ENCODE assay signal across 8 cellular contexts in the genomic region with DNA sequence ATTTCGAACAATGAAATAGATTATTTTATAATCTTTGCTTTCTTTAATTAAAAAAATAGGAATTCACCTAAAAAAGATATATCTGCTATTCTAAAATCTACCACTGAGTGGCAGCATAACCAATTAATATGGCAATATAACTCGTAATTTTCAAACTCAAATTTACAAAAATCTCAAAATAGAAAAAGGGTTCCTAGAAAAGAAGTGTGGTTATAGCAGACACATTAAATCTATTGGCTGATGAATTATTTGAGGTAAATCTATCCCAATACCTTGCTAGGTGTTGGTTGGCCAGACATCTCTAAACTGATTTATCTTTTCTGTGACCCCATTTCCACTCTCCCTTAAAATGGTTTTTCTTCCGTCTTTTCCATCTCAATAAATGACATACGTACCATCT. TPM values are rescaled to one million over a fixed set of nuclear protein-coding genes. Genes with fewer than 3 reads are reported as not detected.
A peak's percentile ranks its signal among the peaks of the same experiment; 100 is the strongest.
DNase-seq lines count a peak whose midpoint lies in the region; TF ChIP-seq lines count a peak whose summit lies in the region.

No MANE protein-coding gene starts in this region.

- H3K4me3 ChIP-seq in ACC112 (ENCODE audit: low read depth, low read length) (peak overlapping the region; percentile 55), adipocyte (ENCODE audit: low read length) (peak overlapping the region; percentile 7), mesendoderm (ENCODE audit: low read length) (no peak overlapping the region)

- H2BK120ac ChIP-seq in mesendoderm (ENCODE audit: low read depth, low read length): no peak overlapping the region

- H3K23ac ChIP-seq in mesendoderm (ENCODE audit: low read length): no peak overlapping the region

- no CpG with 5 or more reads among the region's 4 CpGs for WGBS in mesendoderm (ENCODE audit: extremely low coverage, insufficient coverage, low lambda C conversion rate)

- H3K4me2 ChIP-seq in mesendoderm (ENCODE audit: low read length): no peak overlapping the region

- no peak overlapping the region for H3K18ac ChIP-seq in mesendoderm (ENCODE audit: low read length)

- H3K36me3 Mint-ChIP-seq in activated T-cell treated with anti-CD3 and anti-CD28 coated beads, Interleukin-2, amount 50 U/mL, for 24 hours (ENCODE audit: low read depth): no peaks in the 10 kb centered on the region

- no peak overlapping the region for H4K8ac ChIP-seq in mesendoderm (ENCODE audit: low read depth, low read length)

- H2AK5ac ChIP-seq in mesendoderm (ENCODE audit: low read length): no peak overlapping the region

- H3K9ac ChIP-seq in adipocyte (ENCODE audit: low read length) (no peak overlapping the region), mesendoderm (ENCODE audit: low read length) (no peak overlapping the region)

- H3K4me1 Mint-ChIP-seq in activated T-cell treated with anti-CD3 and anti-CD28 coated beads, Interleukin-2, amount 50 U/mL, for 24 hours (ENCODE audit: low read depth): no peaks in the 10 kb centered on the region

- H3K27ac ChIP-seq in ACC112 (ENCODE audit: low read depth, low read length) (no peak overlapping the region), mesendoderm (ENCODE audit: low read depth, low read length) (no peak overlapping the region)

- H3K36me3 ChIP-seq in ACC112 (ENCODE audit: insufficient read depth, low read length): no peaks in the 10 kb centered on the region
- H3K36me3 ChIP-seq in adipocyte (ENCODE audit: control insufficient read depth, insufficient read depth, low read length, severe bottlenecking): no peaks in the 10 kb centered on the region
- no peaks in the 10 kb centered on the region for H3K36me3 ChIP-seq in mesendoderm (ENCODE audit: control insufficient read depth, insufficient read depth, low read length)

- TF ChIP-seq CTCF in GM13977 (IDR thresholded peaks at IDR 0.05; ENCODE audit: extremely low read depth, insufficient read depth, missing control alignments): peak; percentile 49

- no peak overlapping the region for H3K4me3 Mint-ChIP-seq in activated T-cell treated with anti-CD3 and anti-CD28 coated beads, Interleukin-2, amount 50 U/mL, for 24 hours

- H2AFZ ChIP-seq in ACC112 (ENCODE audit: low read length, unreplicated experiment): peak overlapping the region; percentile 2

- no peak overlapping the region for H3K56ac ChIP-seq in mesendoderm (ENCODE audit: low read length)

- peaks cover 29% of the 10 kb centered on the region for H3K27me3 Mint-ChIP-seq in activated T-cell treated with anti-CD3 and anti-CD28 coated beads, Interleukin-2, amount 50 U/mL, for 24 hours

- no peaks in the 10 kb centered on the region for H3K4me1 ChIP-seq in ACC112 (ENCODE audit: control insufficient read depth, insufficient read depth, low read length, unreplicated experiment)
- H3K4me1 ChIP-seq in adipocyte (ENCODE audit: control insufficient read depth, insufficient read depth, low read length): no peaks in the 10 kb centered on the region
- H3K4me1 ChIP-seq in mesendoderm (ENCODE audit: control insufficient read depth, low read depth, low read length): no peaks in the 10 kb centered on the region

- H2BK15ac ChIP-seq in mesendoderm (replicated peaks; ENCODE audit: low read depth): no peak overlapping the region

- DNase-seq in GM13977 (ENCODE audit: low spot score) (peak; percentile 18), adipocyte (ENCODE audit: low read depth) (peak; percentile 81), kidney tubule cell (ENCODE audit: low spot score) (peak; percentile 31), NCI-H1105 (lab: John Stamatoyannopoulos, UW) (no peak), NCI-H1105 treated with DMSO at 0.1 percent for 48 hours (lab: John Stamatoyannopoulos, UW) (no peak), mesendoderm (no peak)
- no peak for DNase-seq in activated T-cell treated with anti-CD3 and anti-CD28 coated beads, Interleukin-2, amount 50 U/mL, for 24 hours

- no peak overlapping the region for H4K5ac ChIP-seq in mesendoderm (ENCODE audit: low read length)

- no peaks in the 10 kb centered on the region for H3K9me3 Mint-ChIP-seq in activated T-cell treated with anti-CD3 and anti-CD28 coated beads, Interleukin-2, amount 50 U/mL, for 24 hours

- H2BK5ac ChIP-seq in mesendoderm (ENCODE audit: low read length): no peak overlapping the region

- H3K79me1 ChIP-seq in mesendoderm (ENCODE audit: low read length): no peaks in the 10 kb centered on the region

- no peaks in the 10 kb centered on the region for H3K27me3 ChIP-seq in ACC112 (ENCODE audit: insufficient read depth, low read length)
- no peaks in the 10 kb centered on the region for H3K27me3 ChIP-seq in adipocyte (replicated peaks; ENCODE audit: control insufficient read depth, insufficient read depth, low read length)
- no peaks in the 10 kb centered on the region for H3K27me3 ChIP-seq in mesendoderm (ENCODE audit: insufficient read depth, low read length, poor library complexity)

- in situ Hi-C loops in GM13977 (cut with MboI; ENCODE audit: low pct_unique_long_range_greater_than_20kb, low sequenced_read_pairs, unreplicated experiment): no loop called here

- H3K79me2 ChIP-seq in ACC112 (ENCODE audit: control insufficient read depth, insufficient read depth, low read length, unreplicated experiment) (no peaks in the 10 kb centered on the region), mesendoderm (ENCODE audit: control insufficient read depth, insufficient read depth, low read length) (no peaks in the 10 kb centered on the region)

- no peaks in the 10 kb centered on the region for H3K9me3 ChIP-seq in adipocyte (ENCODE audit: control insufficient read depth, low read length)

- H3K4ac ChIP-seq in mesendoderm (ENCODE audit: low read depth, low read length): no peak overlapping the region

- no peak overlapping the region for H3K27ac Mint-ChIP-seq in activated T-cell treated with anti-CD3 and anti-CD28 coated beads, Interleukin-2, amount 50 U/mL, for 24 hours

RNA-seq across cellular contexts. Expression of a gene that starts 30.2 kb away (rescaled TPM):
- 0.01 TPM for polyA plus RNA-seq in mesendoderm (2013, experiment 1 of 2)
- polyA plus RNA-seq in mesendoderm (2013, experiment 2 of 2): 0.07 TPM

RNA-seq across cellular contexts. Expression of a gene that starts 40.6 kb away (rescaled TPM):
- polyA plus RNA-seq in mesendoderm (2013, experiment 1 of 2): 0.86 TPM
- polyA plus RNA-seq in mesendoderm (2013, experiment 2 of 2): 0.77 TPM

RNA-seq across cellular contexts. Expression of a gene that starts 52.4 kb away (rescaled TPM):
- polyA plus RNA-seq in mesendoderm (2013, experiment 1 of 2): 0.04 TPM
- 0.04 TPM for polyA plus RNA-seq in mesendoderm (2013, experiment 2 of 2)

Comparison
In these comparisons a context has a peak if more than half of its experiments do, and no peak if none do; other contexts are left out.
1. DNase-seq: peak in GM13977 (single experiment), adipocyte (single experiment) and kidney tubule cell (single experiment); none in activated T-cell treated with anti-CD3 and anti-CD28 coated beads, Interleukin-2, amount 50 U/mL, for 24 hours (single experiment), NCI-H1105 (single experiment), NCI-H1105 treated with DMSO at 0.1 percent for 48 hours (single experiment) and mesendoderm (single experiment).